Comparison of ENCODE assay signal across 8 cellular contexts in genomic region chrX:140817943-140818342, GRCh38.
DNase-seq lines count a peak whose midpoint lies in the region; ATAC-seq, FAIRE-seq and TF ChIP-seq lines count a peak whose summit lies in the region.

No MANE protein-coding gene starts in this region.

- DNase-seq in GM06990 (ENCODE audit: extremely low read depth, insufficient read length) (no peak), GM12878 (ENCODE audit: low read depth, low spot score) (no peak), myocyte (ENCODE audit: low read depth) (peak; percentile 24), lower leg skin (ENCODE audit: low spot score in 2 of 2) (no peak), SHP77 treated with DMSO at 0.1 percent for 48 hours (lab: John Stamatoyannopoulos, UW) (no peak)

- H3K27me3 ChIP-seq in GM06990 (replicated peaks; ENCODE audit: control insufficient read depth, insufficient read depth, low read length) (no peaks in the 10 kb centered on the region), KMS-11 (ENCODE audit: insufficient read depth, low read depth) (no peaks in the 10 kb centered on the region), GM12878 (replicated peaks in 1 of 2; ENCODE audit: control insufficient read depth in 2 of 2, insufficient read depth in 2 of 2, low read length in 1 of 2) (no peaks in the 10 kb centered on the region)

- TF ChIP-seq RAD21 in GM12878 (IDR thresholded peaks at IDR 0.05; ENCODE audit: insufficient read depth, low read depth, low read length): peak; percentile 38; the same call in 1 of the 2 replicates

- intact Hi-C loops in GM12878 (cut with micrococcal nuclease; ENCODE audit: unreplicated experiment): no loop called here
- intact Hi-C loops in lower leg skin (cut with DNase I; ENCODE audit: low total_unique reads): no loop called here

- H4K20me1 ChIP-seq in KMS-11 (ENCODE audit: insufficient read depth): no peaks in the 10 kb centered on the region
- no peaks in the 10 kb centered on the region for H4K20me1 ChIP-seq in GM12878 (ENCODE audit: control insufficient read depth, insufficient read depth)

- H3K4me3 ChIP-seq in GM06990 (replicated peaks; ENCODE audit: low read depth, low read length) (no peak overlapping the region), KMS-11 (IDR thresholded peaks at IDR 0.05; ENCODE audit: insufficient read depth, low read depth, low read length) (no peak overlapping the region), GM12878 (no peak overlapping the region), lower leg skin (ENCODE audit: low read depth, poor library complexity, severe bottlenecking) (no peak overlapping the region)

- H3K9ac ChIP-seq in KMS-11: no peak overlapping the region
- H3K9ac ChIP-seq in GM12878 (ENCODE audit: control insufficient read depth, insufficient read depth, low read length): no peak overlapping the region

- CTCF ChIA-PET in GM12878 (lab: Yijun Ruan, JAX): interaction anchor here (0.9 to 2.9 kb wide), 2 partner anchors 56 to 460 kb away, joined by 3 to 10 read pairs; no protein-coding TSS in a partner anchor

- H3K27ac ChIP-seq in KMS-11 (no peak overlapping the region), GM12878 (ENCODE audit: control insufficient read depth, insufficient read depth) (no peak overlapping the region)

- BruUV-seq in GM12878 (replicated peaks; lab: Mats Ljungman, UMichigan): no TSS peak

- RAD21 ChIA-PET in GM12878 (lab: Charles Lee; ENCODE audit: unreplicated experiment): no interaction called here

- TF ChIP-seq EP300 in GM12878 (IDR thresholded peaks at IDR 0.05; ENCODE audit: borderline replicate concordance in 1 of 2, control insufficient read depth in 1 of 2, low read depth in 2 of 2, low read length in 2 of 2): no peak

- H2AFZ ChIP-seq in KMS-11 (ENCODE audit: low read depth) (no peak overlapping the region), GM12878 (ENCODE audit: control insufficient read depth, low read depth, low read length) (no peak overlapping the region)

- TF ChIP-seq POLR2A in GM12878 (IDR thresholded peaks at IDR 0.05; ENCODE audit: low read depth, low read length) (no peak), lower leg skin (IDR thresholded peaks at IDR 0.05) (no peak)

- POLR2A ChIA-PET in GM12878 (lab: Charles Lee): no interaction called here

- no peaks in the 10 kb centered on the region for H3K36me3 ChIP-seq in GM06990 (ENCODE audit: control insufficient read depth, insufficient read depth, low read length)
- H3K36me3 ChIP-seq in KMS-11 (ENCODE audit: insufficient read depth): no peaks in the 10 kb centered on the region
- no peaks in the 10 kb centered on the region for H3K36me3 ChIP-seq in GM12878 (ENCODE audit: control insufficient read depth in 2 of 2, insufficient read depth in 2 of 2, low read length in 1 of 2)

- SMC1A ChIA-PET in GM12878 (lab: Charles Lee; ENCODE audit: uncharacterized antibody, unreplicated experiment): interaction anchor here (1.3 kb wide), 1 partner anchor 461 kb away, joined by 6 read pairs; no protein-coding TSS in a partner anchor

- peak; percentile 56; the same call in 2 of the 3 replicates for ATAC-seq in GM12878
- ATAC-seq in HG02763 (IDR thresholded peaks at IDR 0.05; ENCODE audit: unreplicated experiment): no peak
- no peak for ATAC-seq in HG03280 (IDR thresholded peaks at IDR 0.05; ENCODE audit: unreplicated experiment)

- peak; percentile 78 for FAIRE-seq in GM12878 (lab: Jason Lieb, UNC)

- H3K4me2 ChIP-seq in KMS-11: no peak overlapping the region
- H3K4me2 ChIP-seq in GM12878 (ENCODE audit: control insufficient read depth, insufficient read depth): no peak overlapping the region

- H3K79me2 ChIP-seq in KMS-11 (ENCODE audit: insufficient read depth, low read depth): no peaks in the 10 kb centered on the region
- no peaks in the 10 kb centered on the region for H3K79me2 ChIP-seq in GM12878 (ENCODE audit: control insufficient read depth, insufficient read depth, low read length)

- H3K4me1 ChIP-seq in KMS-11 (ENCODE audit: low read depth, poor library complexity, severe bottlenecking) (peaks cover 18% of the 10 kb centered on the region), GM12878 (ENCODE audit: control insufficient read depth, insufficient read depth, low read length) (no peaks in the 10 kb centered on the region)

- TF ChIP-seq CTCF in GM06990 (IDR thresholded peaks at IDR 0.05; ENCODE audit: insufficient read depth, low read length, poor library complexity, severe bottlenecking) (peak; percentile 53), KMS-11 (conservative IDR thresholded peaks at IDR 0.05; ENCODE audit: low read depth, low read length) (peak; percentile 67), GM12878 (IDR thresholded peaks at IDR 0.05 in 2 of 3, conservative IDR thresholded peaks at IDR 0.05 in 1 of 3; ENCODE audit: control insufficient read depth in 2 of 3, extremely low read depth in 1 of 3, insufficient read depth in 1 of 3, low read depth in 3 of 3, low read length in 3 of 3) (peak; percentile 46 to 54 (median 53)), lower leg skin (IDR thresholded peaks at IDR 0.05) (no peak)

- in situ Hi-C loops in GM12878 (cut with MboI): no loop called here

- no peaks in the 10 kb centered on the region for H3K9me3 ChIP-seq in GM12878 (replicated peaks; ENCODE audit: control insufficient read depth, insufficient read depth, low read length)

- WGBS in GM12878 (ENCODE audit: insufficient coverage, insufficient replicate concordance, low lambda C conversion rate, missing lambda C conversion rate): 34% methylated on average over 6 of the region's 6 CpGs
- 27 to 32% methylated on average over 6 of the region's 6 CpGs for WGBS in lower leg skin, 2 donors

TF ChIP-seq in GM12878, 131 proteins besides CTCF, POLR2A, EP300 and RAD21:
- no peak for TF ChIP-seq HDGF (IDR thresholded peaks at IDR 0.05)

Comparison
In these comparisons a context has a peak if more than half of its experiments do, and no peak if none do; other contexts are left out.
1. CTCF ChIP-seq: peak in GM06990 (single experiment), KMS-11 (single experiment) and GM12878 (3 of 3); none in lower leg skin (0 of 3).